8 cellular contexts compared by ENCODE assay signal in genomic region chr7:139232377-139232717, GRCh38. TPM values are rescaled to one million over a fixed set of nuclear protein-coding genes. Genes with fewer than 3 reads are reported as not detected.
DNase-seq lines count a peak whose midpoint lies in the region; ATAC-seq and TF ChIP-seq lines count a peak whose summit lies in the region.

No MANE protein-coding gene starts in this region.

- no CpG with 5 or more reads among the region's 8 CpGs for WGBS in iPS DF 6.9 (ENCODE audit: insufficient coverage, insufficient read length)

- H3K27me3 ChIP-seq in iPS DF 6.9 (ENCODE audit: control insufficient read depth, insufficient read depth, low read length): no peaks in the 10 kb centered on the region

- peak overlapping the region; percentile 87 for H3K4me3 Mint-ChIP-seq in activated CD8-positive, alpha-beta T cell treated with anti-CD3 and anti-CD28 coated beads for 36 hours
- peak overlapping the region; percentile 95 to 99 for H3K4me3 Mint-ChIP-seq in stimulated activated naive CD8-positive, alpha-beta T cell treated with anti-CD3 and anti-CD28 coated beads, Interleukin-15, amount 100 ng/mL, for 72 hours

- H3K27me3 Mint-ChIP-seq in activated CD8-positive, alpha-beta T cell treated with anti-CD3 and anti-CD28 coated beads for 36 hours: peaks cover 8% of the 10 kb centered on the region
- no peaks in the 10 kb centered on the region for H3K27me3 Mint-ChIP-seq in stimulated activated naive CD8-positive, alpha-beta T cell treated with anti-CD3 and anti-CD28 coated beads, Interleukin-15, amount 100 ng/mL, for 72 hours

- no peaks in the 10 kb centered on the region for H3K36me3 ChIP-seq in iPS DF 6.9 (ENCODE audit: control insufficient read depth, insufficient read depth, low read length)

- H3K27ac Mint-ChIP-seq in activated CD8-positive, alpha-beta T cell treated with anti-CD3 and anti-CD28 coated beads for 36 hours: no peak overlapping the region
- H3K27ac Mint-ChIP-seq in stimulated activated naive CD8-positive, alpha-beta T cell treated with anti-CD3 and anti-CD28 coated beads, Interleukin-15, amount 100 ng/mL, for 72 hours: peak overlapping the region; percentile 92 to 94

- POLR2A ChIA-PET in activated CD8-positive, alpha-beta T cell treated with anti-CD3 and anti-CD28 coated beads for 36 hours (lab: Charles Lee): interaction anchor here (1.2 to 1.5 kb wide), 4 partner anchors 10 to 139 kb away, joined by 3 to 5 read pairs (median 4); a partner anchor contains a TSS

- no peak for ATAC-seq in activated CD8-positive, alpha-beta T cell treated with anti-CD3 and anti-CD28 coated beads for 36 hours
- no peak for ATAC-seq in stimulated activated naive CD8-positive, alpha-beta T cell treated with anti-CD3 and anti-CD28 coated beads, Interleukin-15, amount 100 ng/mL, for 72 hours
- no peak for ATAC-seq in HG03442 (IDR thresholded peaks at IDR 0.05; ENCODE audit: unreplicated experiment)

- H3K9me3 Mint-ChIP-seq in activated CD8-positive, alpha-beta T cell treated with anti-CD3 and anti-CD28 coated beads for 36 hours: no peaks in the 10 kb centered on the region
- no peaks in the 10 kb centered on the region for H3K9me3 Mint-ChIP-seq in stimulated activated naive CD8-positive, alpha-beta T cell treated with anti-CD3 and anti-CD28 coated beads, Interleukin-15, amount 100 ng/mL, for 72 hours

- intact Hi-C loops in activated CD8-positive, alpha-beta T cell treated with anti-CD3 and anti-CD28 coated beads for 36 hours (cut with micrococcal nuclease): loop anchor here (5.0 kb wide), 1 partner anchor 115 kb away; no protein-coding TSS in a partner anchor

- TF ChIP-seq CTCF in activated CD8-positive, alpha-beta T cell treated with anti-CD3 and anti-CD28 coated beads for 36 hours (IDR thresholded peaks at IDR 0.05): no peak

- no peaks in the 10 kb centered on the region for H3K9me3 ChIP-seq in iPS DF 6.9 (ENCODE audit: control insufficient read depth, insufficient read depth, low read length)

- no peak overlapping the region for H3K27ac ChIP-seq in iPS DF 6.9 (ENCODE audit: low read length)

- DNase-seq in activated T-cell treated with anti-CD3 and anti-CD28 coated beads for 24 hours (ENCODE audit: low read depth): peak; percentile 2
- DNase-seq in activated T-cell treated with anti-CD3 and anti-CD28 coated beads, Interleukin-2, amount 50 U/mL, for 48 hours: no peak
- DNase-seq in activated CD8-positive, alpha-beta T cell treated with anti-CD3 and anti-CD28 coated beads for 36 hours: peak; percentile 45
- DNase-seq in iPS DF 6.9 (ENCODE audit: low read depth, low spot score): no peak
- DNase-seq in stimulated activated naive CD8-positive, alpha-beta T cell treated with anti-CD3 and anti-CD28 coated beads, Interleukin-15, amount 100 ng/mL, for 72 hours: no peak
- DNase-seq in NCI-H524 treated with DMSO at 0.1 percent for 48 hours (lab: John Stamatoyannopoulos, UW): no peak
- no peak for DNase-seq in SK-N-DZ (ENCODE audit: low spot score)

- no peaks in the 10 kb centered on the region for H3K4me1 ChIP-seq in iPS DF 6.9 (ENCODE audit: control insufficient read depth, insufficient read depth, low read length)

- peaks cover 27% of the 10 kb centered on the region for H3K4me1 Mint-ChIP-seq in activated CD8-positive, alpha-beta T cell treated with anti-CD3 and anti-CD28 coated beads for 36 hours (ENCODE audit: low read depth)
- peaks cover 35% of the 10 kb centered on the region for H3K4me1 Mint-ChIP-seq in stimulated activated naive CD8-positive, alpha-beta T cell treated with anti-CD3 and anti-CD28 coated beads, Interleukin-15, amount 100 ng/mL, for 72 hours

- peak overlapping the region; percentile 75; the same call in 1 of the 2 replicates for H3K4me3 ChIP-seq in iPS DF 6.9 (ENCODE audit: low read length)

- CTCF ChIA-PET in activated CD8-positive, alpha-beta T cell treated with anti-CD3 and anti-CD28 coated beads for 36 hours (lab: Charles Lee): interaction anchor here (1.0 kb wide), 1 partner anchor 108 kb away, joined by 3 read pairs; no protein-coding TSS in a partner anchor

- peaks cover 4% of the 10 kb centered on the region for H3K36me3 Mint-ChIP-seq in activated CD8-positive, alpha-beta T cell treated with anti-CD3 and anti-CD28 coated beads for 36 hours (ENCODE audit: low read depth)

RNA-seq across cellular contexts. Expression of gene UBN2, which starts 1.3 kb away (rescaled TPM):
- total RNA-seq in activated CD8-positive, alpha-beta T cell treated with anti-CD3 and anti-CD28 coated beads for 36 hours: 1 to 10 TPM; 7.0 to 7.6 TPM
- polyA plus RNA-seq in SK-N-DZ (2014; cell fraction: cytosol; rRNA removed): 4.8 and 6.7 TPM in 2 replicates
- 7.2 and 11.3 TPM in 2 replicates for polyA plus RNA-seq in SK-N-DZ (2014; cell fraction: nucleus; rRNA removed)

Comparison
In these comparisons a context has a peak if more than half of its experiments do, and no peak if none do; other contexts are left out.
1. DNase-seq: peak in activated T-cell treated with anti-CD3 and anti-CD28 coated beads for 24 hours (single experiment) and activated CD8-positive, alpha-beta T cell treated with anti-CD3 and anti-CD28 coated beads for 36 hours (single experiment); none in activated T-cell treated with anti-CD3 and anti-CD28 coated beads, Interleukin-2, amount 50 U/mL, for 48 hours (0 of 2), iPS DF 6.9 (single experiment), stimulated activated naive CD8-positive, alpha-beta T cell treated with anti-CD3 and anti-CD28 coated beads, Interleukin-15, amount 100 ng/mL, for 72 hours (0 of 2), NCI-H524 treated with DMSO at 0.1 percent for 48 hours (single experiment) and SK-N-DZ (single experiment).